In the genomic region with DNA sequence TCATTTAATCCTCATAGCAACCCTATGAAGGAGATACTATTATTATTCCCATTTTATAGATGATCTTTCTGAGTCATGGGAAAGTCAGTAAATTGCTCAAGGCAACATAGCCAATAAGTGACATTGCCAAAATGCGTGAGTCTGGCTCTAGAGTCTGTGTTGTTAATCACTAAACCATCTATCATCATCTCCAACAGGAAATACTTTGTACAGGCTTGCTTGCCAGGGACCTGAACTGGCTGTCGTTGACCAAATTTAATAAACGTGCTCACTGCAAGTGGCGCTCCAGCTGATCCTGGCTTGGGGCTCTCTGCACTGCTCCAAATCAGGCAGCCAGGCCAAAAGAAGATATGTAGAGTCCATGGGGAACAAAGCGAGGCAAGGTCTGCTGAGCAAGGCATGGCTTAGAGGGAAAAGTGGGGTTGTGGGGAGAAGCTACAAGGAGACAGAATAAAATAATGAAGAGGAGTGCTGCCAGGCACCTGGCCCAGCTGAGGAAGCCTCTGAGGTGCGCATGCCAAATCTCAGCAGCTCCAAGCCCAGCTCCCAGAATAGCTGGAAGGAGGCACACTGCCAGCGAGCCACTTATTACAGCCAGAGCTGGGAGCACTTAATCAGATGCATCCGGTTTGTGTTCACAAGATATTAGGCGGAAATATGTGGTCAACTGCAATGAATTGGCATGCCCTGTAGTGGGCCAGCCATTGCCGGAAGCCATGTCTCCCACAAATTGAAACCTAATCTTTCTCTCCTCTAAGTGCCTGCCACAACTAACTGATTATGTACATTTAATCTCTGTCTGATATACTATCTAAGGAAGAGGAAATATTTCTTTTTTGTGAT, we compare ENCODE assay signal across 8 cellular contexts. TPM values are rescaled to one million over a fixed set of nuclear protein-coding genes. Genes with fewer than 3 reads are reported as not detected.
DNase-seq lines count a peak whose midpoint lies in the region; ATAC-seq and TF ChIP-seq lines count a peak whose summit lies in the region.

No MANE protein-coding gene starts in this region.

- H3K4me2 ChIP-seq in mesenchymal stem cell (ENCODE audit: low read length, poor library complexity, severe bottlenecking) = no peak overlapping the region

- H2AFZ ChIP-seq in mesenchymal stem cell (ENCODE audit: low read depth, low read length) = no peak overlapping the region

- H3K4me3 ChIP-seq in BE2C (ENCODE audit: low read depth, low read length) (peak overlapping the region; percentile 27), NB4 (ENCODE audit: low read depth, low read length) (no peak overlapping the region), brain microvascular endothelial cell (ENCODE audit: low read depth, low read length) (no peak overlapping the region), mesenchymal stem cell (ENCODE audit: insufficient read depth in 1 of 2, low read depth in 1 of 2, low read length in 2 of 2) (peak overlapping the region in 1 of 2 experiments; percentile 36)

- H2BK5ac ChIP-seq in mesenchymal stem cell (ENCODE audit: low read depth, low read length, poor library complexity, severe bottlenecking) = no peak overlapping the region

- H3K14ac ChIP-seq in mesenchymal stem cell (ENCODE audit: low read length in 2 of 2) = no peak overlapping the region

- H2BK120ac ChIP-seq in mesenchymal stem cell (ENCODE audit: low read depth, low read length) = no peak overlapping the region

- DNase-seq in BE2C (peak; percentile 95), NB4 (ENCODE audit: low read depth) (peak; percentile 31), brain microvascular endothelial cell (peak; percentile 56), mesenchymal stem cell (peak; percentile 65), NCI-H526 (lab: John Stamatoyannopoulos, UW) (no peak), glomerular visceral epithelial cell (ENCODE audit: extremely low spot score) (no peak)
- no peak for DNase-seq in stimulated activated CD4-positive, alpha-beta T cell treated with anti-CD3 and anti-CD28 coated beads, Interleukin-4, amount 100 ng/mL, for 24 hours

- H3K9me3 ChIP-seq in BE2C = no peaks in the 10 kb centered on the region
- no peaks in the 10 kb centered on the region for H3K9me3 ChIP-seq in mesenchymal stem cell (ENCODE audit: control insufficient read depth, low read length)

- H3K27me3 ChIP-seq in BE2C (no peaks in the 10 kb centered on the region), brain microvascular endothelial cell (replicated peaks) (no peaks in the 10 kb centered on the region), mesenchymal stem cell (ENCODE audit: control insufficient read depth in 1 of 2, insufficient read depth in 1 of 2, low read length in 2 of 2) (no peaks in the 10 kb centered on the region)

- in situ Hi-C loops in brain microvascular endothelial cell (cut with HindIII; ENCODE audit: low pct_ligation_motif_present, low sequenced_read_pairs) = no loop called here

- H3K79me1 ChIP-seq in mesenchymal stem cell (replicated peaks; ENCODE audit: low read length, poor library complexity, severe bottlenecking) = no peaks in the 10 kb centered on the region

- no peak overlapping the region for H2BK15ac ChIP-seq in mesenchymal stem cell (ENCODE audit: low read depth, poor library complexity, severe bottlenecking)

- no peak overlapping the region for H2BK12ac ChIP-seq in mesenchymal stem cell (ENCODE audit: low read length in 2 of 2)

- H4K91ac ChIP-seq in mesenchymal stem cell (ENCODE audit: low read length) = no peak overlapping the region

- H3K4me1 ChIP-seq in BE2C = peaks cover 31% of the 10 kb centered on the region
- H3K4me1 ChIP-seq in mesenchymal stem cell (ENCODE audit: control insufficient read depth, insufficient read depth, low read depth, low read length) = peaks cover 2% of the 10 kb centered on the region

- H3K4ac ChIP-seq in mesenchymal stem cell (ENCODE audit: low read depth in 1 of 2, low read length in 2 of 2) = no peak overlapping the region

- no peak overlapping the region for H2AK5ac ChIP-seq in mesenchymal stem cell (ENCODE audit: low read length, severe bottlenecking)

- no peak overlapping the region for H4K8ac ChIP-seq in mesenchymal stem cell (ENCODE audit: low read length)

- no peak overlapping the region for H3K23ac ChIP-seq in mesenchymal stem cell (ENCODE audit: low read length in 2 of 2)

- no peak for TF ChIP-seq POLR2A in NB4 (IDR thresholded peaks at IDR 0.05; ENCODE audit: extremely low read depth, insufficient read length)

- H3K27ac ChIP-seq in brain microvascular endothelial cell (no peak overlapping the region), mesenchymal stem cell (ENCODE audit: low read length, poor library complexity, severe bottlenecking) (no peak overlapping the region)

- WGBS in mesenchymal stem cell = 78% methylated on average over 10 of the region's 10 CpGs

- peak; percentile 85 for ATAC-seq in GM21528 (IDR thresholded peaks at IDR 0.05; ENCODE audit: low FRiP score, unreplicated experiment)

- TF ChIP-seq CTCF in BE2C (IDR thresholded peaks at IDR 0.05; ENCODE audit: low read depth, low read length) = peak; percentile 46
- TF ChIP-seq CTCF in NB4 (IDR thresholded peaks at IDR 0.05; ENCODE audit: low read depth, low read length) = no peak
- TF ChIP-seq CTCF in brain microvascular endothelial cell (IDR thresholded peaks at IDR 0.05; ENCODE audit: low read depth, low read length, missing control alignments) = no peak

- H3K36me3 ChIP-seq in BE2C = no peaks in the 10 kb centered on the region
- H3K36me3 ChIP-seq in brain microvascular endothelial cell (replicated peaks) = no peaks in the 10 kb centered on the region
- no peaks in the 10 kb centered on the region for H3K36me3 ChIP-seq in mesenchymal stem cell (ENCODE audit: control insufficient read depth in 1 of 2, insufficient read depth in 2 of 2, low read depth in 1 of 2, low read length in 2 of 2)

- H3K18ac ChIP-seq in mesenchymal stem cell (ENCODE audit: low read depth in 1 of 2, low read length in 2 of 2) = no peak overlapping the region

- peak overlapping the region; percentile 41 for H3K9ac ChIP-seq in mesenchymal stem cell (ENCODE audit: low read length)

RNA-seq across cellular contexts. Expression of gene PTPRO, which starts 43.3 kb away (rescaled TPM):
- 72.5 TPM for polyA plus RNA-seq in BE2C (2012; ENCODE audit: insufficient read depth, insufficient read length, low read depth)
- polyA plus RNA-seq in mesenchymal stem cell (2013, experiment 1 of 2) = 0.14 TPM
- 0.05 TPM for polyA plus RNA-seq in mesenchymal stem cell (2013, experiment 2 of 2)

RNA-seq across cellular contexts. Expression of gene RERG, which starts 57.8 kb away (rescaled TPM):
- polyA plus RNA-seq in BE2C (2012; ENCODE audit: insufficient read depth, insufficient read length, low read depth) = 94.2 TPM
- 0.70 TPM for polyA plus RNA-seq in mesenchymal stem cell (2013, experiment 1 of 2)
- 0.81 TPM for polyA plus RNA-seq in mesenchymal stem cell (2013, experiment 2 of 2)

Comparison
In these comparisons a context has a peak if more than half of its experiments do, and no peak if none do; other contexts are left out.
1. DNase-seq: peak in BE2C (single experiment), NB4 (single experiment), brain microvascular endothelial cell (single experiment) and mesenchymal stem cell (single experiment); none in NCI-H526 (0 of 2), glomerular visceral epithelial cell (single experiment) and stimulated activated CD4-positive, alpha-beta T cell treated with anti-CD3 and anti-CD28 coated beads, Interleukin-4, amount 100 ng/mL, for 24 hours (single experiment).